1 cellular context compared by ENCODE assay signal in the genomic region with DNA sequence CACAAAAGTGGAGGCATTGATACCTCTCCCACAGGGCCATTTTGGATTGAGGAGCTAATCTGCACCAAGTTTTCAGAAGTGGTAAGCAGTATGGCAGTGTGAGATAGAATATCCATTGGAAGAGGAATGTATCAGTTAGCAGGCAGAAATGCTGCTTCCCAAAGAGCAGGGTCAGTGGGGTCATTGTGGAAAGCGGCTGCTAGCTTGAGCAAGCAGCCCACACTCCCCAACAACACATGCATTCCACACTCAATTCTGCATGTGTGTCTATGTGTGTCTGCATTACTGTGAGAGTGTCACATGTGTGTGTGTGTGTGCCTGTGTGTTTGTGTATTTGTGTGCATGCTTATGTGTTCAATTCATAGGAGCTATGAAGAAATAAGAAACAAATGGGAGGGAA.
TF ChIP-seq lines count a peak whose summit lies in the region.

No MANE protein-coding gene starts in this region.

TF ChIP-seq in SK-N-SH treated with all-trans-retinoic acid at 6 μM for 48 hours, 23 proteins besides CTCF, POLR2A, EP300 and RAD21 (continued from another document):
- TF ChIP-seq, protein P1, sequence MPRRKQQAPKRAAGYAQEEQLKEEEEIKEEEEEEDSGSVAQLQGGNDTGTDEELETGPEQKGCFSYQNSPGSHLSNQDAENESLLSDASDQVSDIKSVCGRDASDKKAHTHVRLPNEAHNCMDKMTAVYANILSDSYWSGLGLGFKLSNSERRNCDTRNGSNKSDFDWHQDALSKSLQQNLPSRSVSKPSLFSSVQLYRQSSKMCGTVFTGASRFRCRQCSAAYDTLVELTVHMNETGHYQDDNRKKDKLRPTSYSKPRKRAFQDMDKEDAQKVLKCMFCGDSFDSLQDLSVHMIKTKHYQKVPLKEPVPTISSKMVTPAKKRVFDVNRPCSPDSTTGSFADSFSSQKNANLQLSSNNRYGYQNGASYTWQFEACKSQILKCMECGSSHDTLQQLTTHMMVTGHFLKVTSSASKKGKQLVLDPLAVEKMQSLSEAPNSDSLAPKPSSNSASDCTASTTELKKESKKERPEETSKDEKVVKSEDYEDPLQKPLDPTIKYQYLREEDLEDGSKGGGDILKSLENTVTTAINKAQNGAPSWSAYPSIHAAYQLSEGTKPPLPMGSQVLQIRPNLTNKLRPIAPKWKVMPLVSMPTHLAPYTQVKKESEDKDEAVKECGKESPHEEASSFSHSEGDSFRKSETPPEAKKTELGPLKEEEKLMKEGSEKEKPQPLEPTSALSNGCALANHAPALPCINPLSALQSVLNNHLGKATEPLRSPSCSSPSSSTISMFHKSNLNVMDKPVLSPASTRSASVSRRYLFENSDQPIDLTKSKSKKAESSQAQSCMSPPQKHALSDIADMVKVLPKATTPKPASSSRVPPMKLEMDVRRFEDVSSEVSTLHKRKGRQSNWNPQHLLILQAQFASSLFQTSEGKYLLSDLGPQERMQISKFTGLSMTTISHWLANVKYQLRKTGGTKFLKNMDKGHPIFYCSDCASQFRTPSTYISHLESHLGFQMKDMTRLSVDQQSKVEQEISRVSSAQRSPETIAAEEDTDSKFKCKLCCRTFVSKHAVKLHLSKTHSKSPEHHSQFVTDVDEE (CRISPR knock-in tag; IDR thresholded peaks at IDR 0.05): no peak
- TF ChIP-seq BACH2 (CRISPR knock-in tag; IDR thresholded peaks at IDR 0.05; ENCODE audit: borderline replicate concordance): no peak
- TF ChIP-seq, protein P2, sequence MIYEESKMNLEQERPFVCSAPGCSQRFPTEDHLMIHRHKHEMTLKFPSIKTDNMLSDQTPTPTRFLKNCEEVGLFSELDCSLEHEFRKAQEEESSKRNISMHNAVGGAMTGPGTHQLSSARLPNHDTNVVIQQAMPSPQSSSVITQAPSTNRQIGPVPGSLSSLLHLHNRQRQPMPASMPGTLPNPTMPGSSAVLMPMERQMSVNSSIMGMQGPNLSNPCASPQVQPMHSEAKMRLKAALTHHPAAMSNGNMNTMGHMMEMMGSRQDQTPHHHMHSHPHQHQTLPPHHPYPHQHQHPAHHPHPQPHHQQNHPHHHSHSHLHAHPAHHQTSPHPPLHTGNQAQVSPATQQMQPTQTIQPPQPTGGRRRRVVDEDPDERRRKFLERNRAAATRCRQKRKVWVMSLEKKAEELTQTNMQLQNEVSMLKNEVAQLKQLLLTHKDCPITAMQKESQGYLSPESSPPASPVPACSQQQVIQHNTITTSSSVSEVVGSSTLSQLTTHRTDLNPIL (CRISPR knock-in tag; IDR thresholded peaks at IDR 0.05; ENCODE audit: low read depth): no peak
- no peak for TF ChIP-seq ZNF8 (CRISPR knock-in tag; IDR thresholded peaks at IDR 0.05)
- no peak for TF ChIP-seq ZFP3 (CRISPR knock-in tag; IDR thresholded peaks at IDR 0.05)
- TF ChIP-seq, protein P3, sequence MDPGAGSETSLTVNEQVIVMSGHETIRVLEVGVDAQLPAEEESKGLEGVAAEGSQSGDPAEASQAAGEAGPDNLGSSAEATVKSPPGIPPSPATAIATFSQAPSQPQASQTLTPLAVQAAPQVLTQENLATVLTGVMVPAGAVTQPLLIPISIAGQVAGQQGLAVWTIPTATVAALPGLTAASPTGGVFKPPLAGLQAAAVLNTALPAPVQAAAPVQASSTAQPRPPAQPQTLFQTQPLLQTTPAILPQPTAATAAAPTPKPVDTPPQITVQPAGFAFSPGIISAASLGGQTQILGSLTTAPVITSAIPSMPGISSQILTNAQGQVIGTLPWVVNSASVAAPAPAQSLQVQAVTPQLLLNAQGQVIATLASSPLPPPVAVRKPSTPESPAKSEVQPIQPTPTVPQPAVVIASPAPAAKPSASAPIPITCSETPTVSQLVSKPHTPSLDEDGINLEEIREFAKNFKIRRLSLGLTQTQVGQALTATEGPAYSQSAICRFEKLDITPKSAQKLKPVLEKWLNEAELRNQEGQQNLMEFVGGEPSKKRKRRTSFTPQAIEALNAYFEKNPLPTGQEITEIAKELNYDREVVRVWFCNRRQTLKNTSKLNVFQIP (CRISPR knock-in tag; IDR thresholded peaks at IDR 0.05; ENCODE audit: borderline replicate concordance, low read depth): no peak
- no peak for TF ChIP-seq ZFP30 (CRISPR knock-in tag; IDR thresholded peaks at IDR 0.05)
- TF ChIP-seq ZNF565 (CRISPR knock-in tag; conservative IDR thresholded peaks at IDR 0.05; ENCODE audit: low read depth): no peak
